In the genomic region with DNA sequence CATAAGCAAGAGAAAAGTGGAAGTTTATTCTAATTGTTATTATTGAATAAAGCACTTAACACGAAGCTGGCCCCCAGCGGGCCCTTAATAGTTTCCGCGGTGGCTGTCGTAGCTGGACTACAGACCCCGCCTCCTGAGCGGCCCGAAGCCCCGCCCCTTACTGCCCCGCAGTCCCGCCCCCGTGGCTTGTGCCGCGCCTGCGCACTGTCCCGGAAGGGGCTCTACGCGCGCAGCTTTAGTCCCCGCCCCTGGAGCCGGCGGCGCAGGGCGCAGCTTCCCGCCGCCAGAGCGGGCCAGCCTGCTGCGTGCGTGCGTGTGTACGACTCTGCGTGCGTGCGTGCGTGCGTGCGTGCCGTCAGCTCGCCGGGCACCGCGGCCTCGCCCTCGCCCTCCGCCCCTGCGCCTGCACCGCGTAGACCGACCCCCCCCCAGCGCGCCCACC, we compare ENCODE assay signal across 8 cellular contexts. TPM values are rescaled to one million over a fixed set of nuclear protein-coding genes. Genes with fewer than 3 reads are reported as not detected.
A peak's percentile ranks its signal among the peaks of the same experiment; 100 is the strongest.
DNase-seq lines count a peak whose midpoint lies in the region; ATAC-seq, FAIRE-seq and TF ChIP-seq lines count a peak whose summit lies in the region.

A gene with protein sequence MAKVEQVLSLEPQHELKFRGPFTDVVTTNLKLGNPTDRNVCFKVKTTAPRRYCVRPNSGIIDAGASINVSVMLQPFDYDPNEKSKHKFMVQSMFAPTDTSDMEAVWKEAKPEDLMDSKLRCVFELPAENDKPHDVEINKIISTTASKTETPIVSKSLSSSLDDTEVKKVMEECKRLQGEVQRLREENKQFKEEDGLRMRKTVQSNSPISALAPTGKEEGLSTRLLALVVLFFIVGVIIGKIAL (plus strand): TSS at position 348 of the 442 bp plus-strand sequence. CDS start 231 bp downstream, outside the sequence.

- peak within 1 kb of the TSS; percentile 90 for H3K27ac ChIP-seq in layer of hippocampus (ENCODE audit: low read depth, low read length)

- peaks cover 3% of the 10 kb centered on the region; the same call in 1 of the 2 replicates for H3K9me3 ChIP-seq in BE2C

- H3K27me3 ChIP-seq in BE2C (no peaks in the 10 kb centered on the region), layer of hippocampus (ENCODE audit: control insufficient read depth, insufficient read depth, low read length) (no peaks in the 10 kb centered on the region)

- peaks cover 36% of the 10 kb centered on the region for H3K36me3 ChIP-seq in BE2C

- peaks cover 3% of the 10 kb centered on the region; the same call in 1 of the 2 replicates for H3K4me1 ChIP-seq in BE2C

- peak; percentile 79 for FAIRE-seq in GM19239 (lab: Jason Lieb, UNC)

- H3K4me3 ChIP-seq in BE2C (ENCODE audit: low read depth, low read length) (peak within 1 kb of the TSS; percentile 72), choroid plexus epithelial cell (ENCODE audit: low read depth, low read length) (peak within 1 kb of the TSS; percentile 96)

- TF ChIP-seq CTCF in BE2C (IDR thresholded peaks at IDR 0.05; ENCODE audit: low read depth, low read length), result no peak
- no peak for TF ChIP-seq CTCF in choroid plexus epithelial cell (conservative IDR thresholded peaks at IDR 0.05; ENCODE audit: low read depth, low read length)

- peak; percentile 97 for DNase-seq in BE2C
- DNase-seq in GM19239 (ENCODE audit: insufficient read length, low spot score), result peak; percentile 81
- DNase-seq in NCI-H510A treated with DMSO at 0.1 percent for 48 hours (lab: John Stamatoyannopoulos, UW), result peak; percentile 85
- peak; percentile 96 for DNase-seq in activated CD4-positive, alpha-beta T cell treated with anti-CD3 and anti-CD28 coated beads for 4 hours
- DNase-seq in choroid plexus epithelial cell (ENCODE audit: low read depth), result peak; percentile 98
- peak; percentile 89 to 98 (median 92) for DNase-seq in stimulated activated CD4-positive, alpha-beta T cell treated with anti-CD3 and anti-CD28 coated beads, Interleukin-1b, Interleukin-23, amount 100 ng/mL, for 24 hours (ENCODE audit: low read depth in 4 of 4, low spot score in 1 of 4)

- peak; percentile 95 for ATAC-seq in HG03442 (IDR thresholded peaks at IDR 0.05; ENCODE audit: unreplicated experiment)

RNA-seq across cellular contexts. Expression of the gene that starts here (rescaled TPM):
- 83.5 TPM for polyA plus RNA-seq in BE2C (2012; ENCODE audit: insufficient read depth, insufficient read length, low read depth)

Comparison
In these comparisons a context has a peak if more than half of its experiments do, and no peak if none do; other contexts are left out.
1. Peak in every context shown above with its lines: DNase-seq, ATAC-seq, H3K4me3 ChIP-seq and H3K27ac ChIP-seq.